20 cellular contexts compared by ENCODE assay signal in the genomic region with DNA sequence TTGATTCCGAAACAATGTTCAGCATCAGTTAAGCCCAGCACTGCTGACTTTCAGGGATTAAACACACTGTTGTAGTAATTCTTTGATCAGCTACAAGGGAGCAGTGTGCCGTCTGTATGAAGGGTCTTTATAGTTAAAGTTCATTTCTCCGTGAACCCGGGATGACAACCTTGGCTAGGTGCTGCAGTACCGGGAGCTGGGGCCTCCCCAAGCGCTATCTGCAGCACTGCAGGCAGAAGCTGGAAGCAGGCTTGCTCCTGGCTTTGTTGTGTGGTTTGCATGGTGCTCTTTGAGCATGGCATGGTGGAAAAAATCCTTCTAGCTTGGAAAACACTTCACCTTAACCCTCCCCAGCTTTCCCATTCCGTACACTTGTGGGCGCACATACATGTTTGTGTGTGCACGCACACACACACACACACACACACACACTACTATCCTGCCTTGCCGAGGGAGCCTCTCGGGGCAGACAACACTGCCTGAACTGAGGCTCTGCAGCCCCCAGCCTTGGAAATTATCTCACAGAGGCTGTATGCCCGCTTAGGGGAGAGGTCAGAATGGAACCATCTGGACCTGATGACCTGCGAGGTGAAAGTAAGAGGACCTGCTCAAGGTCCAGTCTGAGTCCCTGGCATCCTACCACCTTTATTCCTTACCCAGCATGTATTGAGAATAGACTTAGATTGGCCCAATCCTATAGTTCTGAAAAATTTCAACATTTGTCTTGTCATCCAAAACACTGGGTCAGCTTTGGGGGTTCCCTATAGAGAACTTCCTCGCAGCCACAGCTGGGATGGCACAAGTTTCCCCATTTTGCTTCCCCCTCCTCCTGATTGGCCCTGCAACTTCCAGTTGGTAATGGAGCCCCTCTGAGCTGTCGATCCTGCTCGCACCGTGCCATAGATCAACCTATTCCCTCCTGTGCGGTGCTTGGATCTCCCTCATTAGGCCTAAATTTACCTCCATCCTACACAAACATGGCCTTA. TPM values are rescaled to one million over a fixed set of nuclear protein-coding genes. Genes with fewer than 3 reads are reported as not detected.
A peak's percentile ranks its signal among the peaks of the same experiment; 100 is the strongest.
DNase-seq lines count a peak whose midpoint lies in the region; ATAC-seq and TF ChIP-seq lines count a peak whose summit lies in the region.
"Had no signal": no experiment of that assay in that cellular context is flagged by ENCODE, and none has a peak within 500 bp of the region (broad histone marks: within the 10 kb centered on the region; RNA-seq: fewer than 3 reads in every experiment).

No MANE protein-coding gene starts in this region.

- H3K4me3 ChIP-seq in liver (ENCODE audit: low read depth in 1 of 3, low read length in 3 of 3) (peak overlapping the region in 1 of 3 donors; percentile 39), gastrocnemius medialis (peak overlapping the region in 2 of 4 donors; percentile 6 to 21)
- H3K4me3 ChIP-seq: prostate gland, thoracic aorta had no signal

- no peak overlapping the region for H3K9ac ChIP-seq in liver (ENCODE audit: low read depth in 1 of 2, low read length in 2 of 2)
- H3K9ac ChIP-seq: KMS-11 had no signal

- H3K9me3 ChIP-seq in liver (ENCODE audit: control insufficient read depth in 4 of 4, low read length in 3 of 4) (no peaks in the 10 kb centered on the region), gastrocnemius medialis (no peaks in the 10 kb centered on the region)
- H3K9me3 ChIP-seq: prostate gland, thoracic aorta had no signal

- no peak for TF ChIP-seq CTCF in GM13976 (IDR thresholded peaks at IDR 0.05; ENCODE audit: borderline replicate concordance, control extremely low read depth, extremely low read depth, insufficient read depth, missing control alignments)
- TF ChIP-seq CTCF in liver (IDR thresholded peaks at IDR 0.05; ENCODE audit: low read depth, low read length, missing input control): no peak
- TF ChIP-seq CTCF in gastrocnemius medialis (IDR thresholded peaks at IDR 0.05 in 4 of 5, conservative IDR thresholded peaks at IDR 0.05 in 1 of 5): no peak
- no peak for TF ChIP-seq CTCF in mesothelial cell of epicardium (IDR thresholded peaks at IDR 0.05; ENCODE audit: unreplicated experiment)

- peaks cover 14% of the 10 kb centered on the region for H3K36me3 Mint-ChIP-seq in mesothelial cell of epicardium
- H3K36me3 Mint-ChIP-seq: natural killer cell had no signal

- no peak overlapping the region for H3K27ac Mint-ChIP-seq in mesothelial cell of epicardium
- H3K27ac Mint-ChIP-seq: activated CD4-positive, alpha-beta T cell treated with anti-CD3 and anti-CD28 coated beads for 36 hours; natural killer cell had no signal

- ATAC-seq in gastrocnemius medialis: no peak
- ATAC-seq: activated CD4-positive, alpha-beta T cell treated with anti-CD3 and anti-CD28 coated beads for 36 hours; natural killer cell had no signal

- H3K9me3 Mint-ChIP-seq in mesothelial cell of epicardium: no peaks in the 10 kb centered on the region
- H3K9me3 Mint-ChIP-seq: CD4-positive, alpha-beta memory T cell; natural killer cell had no signal

- DNase-seq in GM13976 (ENCODE audit: low spot score) (peak; percentile 15), ecto neural progenitor cell (ENCODE audit: low spot score) (peak; percentile 36), gastrocnemius medialis (no peak), HT-29 (ENCODE audit: low spot score) (no peak), mesothelial cell of epicardium (ENCODE audit: low spot score in 2 of 2, unreplicated experiment in 2 of 2) (no peak), NCI-H1930 (lab: John Stamatoyannopoulos, UW) (no peak), COR-L47 (lab: John Stamatoyannopoulos, UW) (no peak)
- DNase-seq: activated CD4-positive, alpha-beta T cell treated with anti-CD3 and anti-CD28 coated beads for 36 hours; CD4-positive, alpha-beta memory T cell; DND-41; effector CD8-positive, alpha-beta T cell; mammary epithelial cell; MV-4-11; natural killer cell; NCI-H2081; NCI-H446 treated with DMSO at 0.1 percent for 48 hours had no signal

- peaks cover 42% of the 10 kb centered on the region for H3K4me1 Mint-ChIP-seq in mesothelial cell of epicardium
- H3K4me1 Mint-ChIP-seq: natural killer cell had no signal

- no peak overlapping the region for H3K4me3 Mint-ChIP-seq in mesothelial cell of epicardium
- H3K4me3 Mint-ChIP-seq: activated CD4-positive, alpha-beta T cell treated with anti-CD3 and anti-CD28 coated beads for 36 hours; CD4-positive, alpha-beta memory T cell; natural killer cell had no signal

- in situ Hi-C loops in GM13976 (cut with MboI; ENCODE audit: low sequenced_read_pairs, unreplicated experiment): no loop called here
- in situ Hi-C loops in gastrocnemius medialis (cut with MboI; ENCODE audit: low sequenced_read_pairs in 4 of 4): no loop called here

- WGBS in liver: 67% methylated on average over 18 of the region's 18 CpGs

- H3K27me3 ChIP-seq in liver (ENCODE audit: control insufficient read depth in 4 of 4, insufficient read depth in 4 of 4, low read length in 3 of 4): no peaks in the 10 kb centered on the region
- H3K27me3 ChIP-seq in gastrocnemius medialis: no peaks in the 10 kb centered on the region

- peaks cover 0 to 12% (median 5%) of the 10 kb centered on the region in 4 donors for H3K36me3 ChIP-seq in liver (ENCODE audit: control insufficient read depth in 4 of 4, insufficient read depth in 3 of 4, low read depth in 1 of 4, low read length in 3 of 4)
- peaks cover 0 to 12% of the 10 kb centered on the region in 2 donors for H3K36me3 ChIP-seq in gastrocnemius medialis
- H3K36me3 ChIP-seq: prostate gland had no signal

- no peaks in the 10 kb centered on the region for H3K27me3 Mint-ChIP-seq in mesothelial cell of epicardium (ENCODE audit: low read depth)
- H3K27me3 Mint-ChIP-seq: activated CD4-positive, alpha-beta T cell treated with anti-CD3 and anti-CD28 coated beads for 36 hours; CD4-positive, alpha-beta memory T cell had no signal

- no peak for TF ChIP-seq POLR2A in gastrocnemius medialis (IDR thresholded peaks at IDR 0.05)

- H3K4me1 ChIP-seq in liver (ENCODE audit: control insufficient read depth in 4 of 4, insufficient read depth in 4 of 4, low read length in 3 of 4) (peaks cover 14 to 48% (median 24%) of the 10 kb centered on the region in 4 donors), gastrocnemius medialis (peaks cover 70 to 78% of the 10 kb centered on the region in 2 donors)

- H3K27ac ChIP-seq in liver (ENCODE audit: low read depth in 1 of 2, low read length in 2 of 2) (peak overlapping the region; percentile 62 to 95), gastrocnemius medialis (peak overlapping the region; percentile 90 to 97 (median 93))
- H3K27ac ChIP-seq: KMS-11, prostate gland, thoracic aorta had no signal

- TF ChIP-seq RAD21 in liver (IDR thresholded peaks at IDR 0.05): no peak

- intact Hi-C loops in gastrocnemius medialis (cut with DNase I; ENCODE audit: low total_unique reads): no loop called here

TF ChIP-seq in liver, 16 proteins besides CTCF, POLR2A, EP300 and RAD21 (continues in another document):
- TF ChIP-seq FOXA1 (IDR thresholded peaks at IDR 0.05) (no peak), HNF4G (IDR thresholded peaks at IDR 0.05) (peak; percentile 57), TAF1 (conservative IDR thresholded peaks at IDR 0.05) (no peak), ZBTB33 (IDR thresholded peaks at IDR 0.05) (no peak), GABPA (IDR thresholded peaks at IDR 0.05 in 1 of 2, conservative IDR thresholded peaks at IDR 0.05 in 1 of 2) (no peak), EGR1 (IDR thresholded peaks at IDR 0.05; ENCODE audit: low read depth in 2 of 2) (no peak), HNF4A (conservative IDR thresholded peaks at IDR 0.05) (peak; percentile 68 to 95)
- TF ChIP-seq, protein P1, sequence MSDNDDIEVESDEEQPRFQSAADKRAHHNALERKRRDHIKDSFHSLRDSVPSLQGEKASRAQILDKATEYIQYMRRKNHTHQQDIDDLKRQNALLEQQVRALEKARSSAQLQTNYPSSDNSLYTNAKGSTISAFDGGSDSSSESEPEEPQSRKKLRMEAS (IDR thresholded peaks at IDR 0.05): no peak

RNA-seq across cellular contexts. Expression of gene MVB12B, which starts 10.0 kb away (rescaled TPM):
- total RNA-seq in liver: 10 to 100 TPM; 10.5 to 12.4 TPM
- 1 to 10 TPM; 5.3 to 6.4 TPM for polyA plus RNA-seq in liver
- 10 to 100 TPM in 2 of 4 donors, 1 to 10 TPM in 2; 6.1 to 18.0 (median 13.2) TPM for total RNA-seq in gastrocnemius medialis
- 0.10 TPM in 1 of 2 replicates, not detected in the other for total RNA-seq in HT-29 (2014; rRNA removed; shearing (Covaris generic))
- 38.0 to 43.7 TPM (median 42.0 TPM) in 3 replicates for total RNA-seq in mesothelial cell of epicardium

Comparison
In these comparisons a context has a peak if more than half of its experiments do, and no peak if none do; other contexts are left out.
1. DNase-seq: peak in GM13976 (single experiment) and ecto neural progenitor cell (single experiment); none in gastrocnemius medialis (0 of 2), HT-29 (single experiment), mesothelial cell of epicardium (0 of 2), NCI-H1930 (0 of 2) and COR-L47 (single experiment).